Comparison of ENCODE assay signal across 25 cellular contexts in the genomic region with DNA sequence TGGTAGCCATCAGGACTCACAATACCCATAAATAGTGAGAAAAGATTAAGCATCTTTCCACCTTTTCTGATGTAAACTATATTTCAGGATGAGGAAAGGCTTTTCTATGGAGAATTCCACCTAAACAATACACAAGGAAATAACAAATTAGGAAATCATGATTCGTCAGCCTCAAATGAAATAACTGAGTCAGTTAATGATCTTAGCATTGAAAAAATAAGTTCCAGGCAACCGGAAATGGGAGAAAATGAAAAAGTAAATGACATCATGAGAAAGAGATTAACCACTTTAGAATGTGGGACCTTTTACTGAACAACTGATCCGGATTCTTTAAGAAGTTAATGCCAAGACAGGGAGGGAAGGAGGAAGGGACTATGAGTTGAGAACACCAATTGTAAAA.
DNase-seq lines count a peak whose midpoint lies in the region; ATAC-seq, FAIRE-seq and TF ChIP-seq lines count a peak whose summit lies in the region.
"Had no signal": no experiment of that assay in that cellular context is flagged by ENCODE, and none has a peak within 500 bp of the region (broad histone marks: within the 10 kb centered on the region; RNA-seq: fewer than 3 reads in every experiment).

No MANE protein-coding gene starts in this region.

- TF ChIP-seq POLR2A in endothelial cell of umbilical vein (IDR thresholded peaks at IDR 0.05; ENCODE audit: low read depth, low read length): no peak

- H3K4ac ChIP-seq in trophoblast cell (ENCODE audit: low read depth, low read length): no peak overlapping the region

- H3K27me3 ChIP-seq in endothelial cell of umbilical vein (ENCODE audit: control insufficient read depth in 2 of 2, insufficient read depth in 2 of 2, low read length in 2 of 2) (no peaks in the 10 kb centered on the region), PC-3 (ENCODE audit: low read length) (no peaks in the 10 kb centered on the region), trophoblast cell (ENCODE audit: insufficient read depth, low read length) (no peaks in the 10 kb centered on the region)
- H3K27me3 ChIP-seq: esophagus muscularis mucosa, left lung had no signal

- no peak overlapping the region for H3K14ac ChIP-seq in trophoblast cell (ENCODE audit: low read length)

- H4K20me1 ChIP-seq in endothelial cell of umbilical vein (replicated peaks; ENCODE audit: control insufficient read depth, extremely low read depth, insufficient read depth, low read length) (no peaks in the 10 kb centered on the region), PC-3 (ENCODE audit: low read length) (no peaks in the 10 kb centered on the region)

- TF ChIP-seq CTCF in AG10803 (conservative IDR thresholded peaks at IDR 0.05; ENCODE audit: low read length) (no peak), endothelial cell of umbilical vein (IDR thresholded peaks at IDR 0.05; ENCODE audit: extremely low read depth in 1 of 2, insufficient read depth in 1 of 2, low read depth in 1 of 2, low read length in 2 of 2) (no peak), GM13976 (IDR thresholded peaks at IDR 0.05; ENCODE audit: borderline replicate concordance, control extremely low read depth, extremely low read depth, insufficient read depth, missing control alignments) (no peak), PC-3 (conservative IDR thresholded peaks at IDR 0.05; ENCODE audit: low read depth, low read length) (no peak)

- H3K4me3 ChIP-seq in AG10803 (ENCODE audit: low read length) (no peak overlapping the region), endothelial cell of umbilical vein (replicated peaks in 1 of 3; ENCODE audit: insufficient read depth in 1 of 3, low read depth in 1 of 3, low read length in 3 of 3) (no peak overlapping the region), PC-3 (ENCODE audit: low read length) (no peak overlapping the region), trophoblast cell (ENCODE audit: low read depth, low read length) (no peak overlapping the region)
- H3K4me3 ChIP-seq: esophagus muscularis mucosa, left lung, psoas muscle, skin epidermis had no signal

- CTCF ChIA-PET in endothelial cell of umbilical vein (lab: Charles Lee): no interaction called here
- CTCF ChIA-PET in PC-3 (lab: Charles Lee): no interaction called here

- peaks cover 4% of the 10 kb centered on the region for H3K4me1 ChIP-seq in endothelial cell of umbilical vein (ENCODE audit: control insufficient read depth, extremely low read depth, insufficient read depth, low read length)
- H3K4me1 ChIP-seq in PC-3 (ENCODE audit: insufficient read depth, low read length): no peaks in the 10 kb centered on the region
- H3K4me1 ChIP-seq in trophoblast cell (ENCODE audit: control insufficient read depth in 1 of 2, insufficient read depth in 2 of 2, low read length in 2 of 2): no peaks in the 10 kb centered on the region
- H3K4me1 ChIP-seq: esophagus muscularis mucosa, left lung, psoas muscle had no signal

- dilution Hi-C loops in endothelial cell of umbilical vein (cut with MboI; ENCODE audit: extremely low pct_ligation_motif_present, low sequenced_read_pairs): no loop called here

- no peak overlapping the region for H4K8ac ChIP-seq in trophoblast cell (ENCODE audit: low read depth, low read length)

- in situ Hi-C loops in GM13976 (cut with MboI; ENCODE audit: low sequenced_read_pairs, unreplicated experiment): no loop called here

- H3K79me1 ChIP-seq in trophoblast cell (ENCODE audit: low read length): no peaks in the 10 kb centered on the region

- peak; percentile 79 for FAIRE-seq in endothelial cell of umbilical vein (lab: Jason Lieb, UNC)

- H4K12ac ChIP-seq in trophoblast cell (ENCODE audit: low read depth, low read length): no peak overlapping the region

- BruUV-seq in endothelial cell of umbilical vein (replicated peaks; lab: Mats Ljungman, UMichigan) (no TSS peak), PC-3 (replicated peaks; lab: Mats Ljungman, UMichigan) (no TSS peak)

- intact Hi-C loops in endothelial cell of umbilical vein (cut with micrococcal nuclease): loop anchor here (2.0 kb wide), 1 partner anchor 55 kb away; no protein-coding TSS in a partner anchor
- intact Hi-C loops in PC-3 (cut with micrococcal nuclease): no loop called here

- ATAC-seq in PC-3: no peak
- ATAC-seq: left lung, psoas muscle had no signal

- H3K4me2 ChIP-seq in endothelial cell of umbilical vein (ENCODE audit: insufficient read depth, low read length) (peak overlapping the region; percentile 8), PC-3 (ENCODE audit: low read length) (no peak overlapping the region), trophoblast cell (ENCODE audit: low read length) (no peak overlapping the region)

- WGBS in trophoblast cell (ENCODE audit: extremely low coverage, insufficient coverage, insufficient read length): no CpG with 5 or more reads among the region's 3 CpGs

- H3K9ac ChIP-seq in endothelial cell of umbilical vein (replicated peaks; ENCODE audit: extremely low read depth, insufficient read depth, low read length) (no peak overlapping the region), PC-3 (ENCODE audit: low read length) (no peak overlapping the region), trophoblast cell (ENCODE audit: low read length) (no peak overlapping the region)

- no peak overlapping the region for H3K23ac ChIP-seq in trophoblast cell (ENCODE audit: low read length)

- H3K27ac ChIP-seq in endothelial cell of umbilical vein (ENCODE audit: insufficient read depth, low read depth, low read length): no peak overlapping the region
- no peak overlapping the region for H3K27ac ChIP-seq in PC-3 (ENCODE audit: low read length)
- H3K27ac ChIP-seq in trophoblast cell (ENCODE audit: low read depth, low read length): no peak overlapping the region
- H3K27ac ChIP-seq: esophagus muscularis mucosa, left lung, psoas muscle, skin epidermis had no signal

- H3K9me2 ChIP-seq in PC-3 (replicated peaks; ENCODE audit: low read length): no peaks in the 10 kb centered on the region

- H2BK5ac ChIP-seq in trophoblast cell (ENCODE audit: low read depth, low read length, poor library complexity): no peak overlapping the region

- H2AFZ ChIP-seq in endothelial cell of umbilical vein (ENCODE audit: low read depth, low read length) (peak overlapping the region; percentile 3), PC-3 (ENCODE audit: low read length) (no peak overlapping the region), trophoblast cell (ENCODE audit: insufficient read depth, low read length, poor library complexity) (no peak overlapping the region)

- H3K36me3 ChIP-seq in endothelial cell of umbilical vein (ENCODE audit: control insufficient read depth in 2 of 2, extremely low read depth in 1 of 2, insufficient read depth in 2 of 2, low read length in 2 of 2): no peaks in the 10 kb centered on the region
- no peaks in the 10 kb centered on the region for H3K36me3 ChIP-seq in PC-3 (ENCODE audit: low read depth, low read length)
- no peaks in the 10 kb centered on the region for H3K36me3 ChIP-seq in trophoblast cell (ENCODE audit: control insufficient read depth in 1 of 2, insufficient read depth in 2 of 2, low read length in 2 of 2)
- H3K36me3 ChIP-seq: esophagus muscularis mucosa, left lung had no signal

- H3K9me1 ChIP-seq in endothelial cell of umbilical vein (replicated peaks; ENCODE audit: control insufficient read depth, extremely low read depth, insufficient read depth, low read length): no peaks in the 10 kb centered on the region

- no peak overlapping the region for H3K18ac ChIP-seq in trophoblast cell (ENCODE audit: low read length)

- no peak overlapping the region for H2AK5ac ChIP-seq in trophoblast cell (ENCODE audit: low read length)

- DNase-seq in AG10803 (ENCODE audit: low read depth): peak; percentile 55
- DNase-seq in M059J (ENCODE audit: low read depth): peak; percentile 43
- peak; percentile 64 for DNase-seq in endothelial cell of umbilical vein (ENCODE audit: low read depth, low spot score)
- peak; percentile 18 for DNase-seq in glomerular visceral epithelial cell (ENCODE audit: extremely low spot score)
- no peak for DNase-seq in GM13976 (ENCODE audit: low spot score)
- no peak for DNase-seq in mesenteric fat pad (ENCODE audit: low spot score)
- DNase-seq in PC-3: no peak
- DNase-seq in trophoblast cell: no peak
- DNase-seq: activated CD4-positive, alpha-beta T cell treated with anti-CD3 and anti-CD28 coated beads for 4 hours; activated gamma-delta T cell treated with Interleukin-2 at 50 U/mL for 16 hours; activated T-cell treated with anti-CD3 and anti-CD28 coated beads, Interleukin-2, amount 50 U/mL, for 1 hour; AML-193; CD4-positive, alpha-beta T cell; DMS 273 treated with DMSO at 0.1 percent for 48 hours; effector CD4-positive, alpha-beta T cell; H7; Karpas-422; left lung; naive B cell; NCI-H146; NCI-H446 treated with DMSO at 0.1 percent for 48 hours; NCI-H82; psoas muscle had no signal

- H3F3A ChIP-seq in PC-3 (ENCODE audit: low read length, unreplicated experiment): no peaks in the 10 kb centered on the region

- no peak overlapping the region for H2BK120ac ChIP-seq in trophoblast cell (ENCODE audit: insufficient read depth, low read length, poor library complexity)

- no peaks in the 10 kb centered on the region for H3K9me3 ChIP-seq in endothelial cell of umbilical vein (replicated peaks; ENCODE audit: control insufficient read depth, insufficient read depth, low read length)
- no peaks in the 10 kb centered on the region for H3K9me3 ChIP-seq in PC-3 (ENCODE audit: low read length)
- H3K9me3 ChIP-seq in trophoblast cell (ENCODE audit: insufficient read depth, low read depth, low read length): no peaks in the 10 kb centered on the region
- H3K9me3 ChIP-seq: esophagus muscularis mucosa, left lung, psoas muscle had no signal

- H3K79me2 ChIP-seq in endothelial cell of umbilical vein (ENCODE audit: control insufficient read depth, insufficient read depth, low read length) (no peaks in the 10 kb centered on the region), PC-3 (ENCODE audit: low read length) (no peaks in the 10 kb centered on the region), trophoblast cell (ENCODE audit: control insufficient read depth, insufficient read depth, low read length, poor library complexity) (no peaks in the 10 kb centered on the region)

- no peak overlapping the region for H4K91ac ChIP-seq in trophoblast cell (ENCODE audit: low read depth, low read length)

- no peak overlapping the region for H2BK12ac ChIP-seq in trophoblast cell (ENCODE audit: low read length)

- POLR2A ChIA-PET in endothelial cell of umbilical vein (lab: Charles Lee) (no interaction called here), PC-3 (lab: Charles Lee; ENCODE audit: unreplicated experiment) (no interaction called here)

TF ChIP-seq in endothelial cell of umbilical vein, 7 proteins besides CTCF, POLR2A, EP300 and RAD21 (continues in another document):
- TF ChIP-seq POLR2AphosphoS5 (IDR thresholded peaks at IDR 0.05; ENCODE audit: insufficient read depth, low read depth, low read length): no peak
- TF ChIP-seq, protein P1, sequence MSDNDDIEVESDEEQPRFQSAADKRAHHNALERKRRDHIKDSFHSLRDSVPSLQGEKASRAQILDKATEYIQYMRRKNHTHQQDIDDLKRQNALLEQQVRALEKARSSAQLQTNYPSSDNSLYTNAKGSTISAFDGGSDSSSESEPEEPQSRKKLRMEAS (IDR thresholded peaks at IDR 0.05; ENCODE audit: insufficient read depth, insufficient read length): no peak
- peak; percentile 69 for TF ChIP-seq JUN (IDR thresholded peaks at IDR 0.05; ENCODE audit: borderline replicate concordance, insufficient read depth, insufficient read length, low read depth)
- peak; percentile 45 for TF ChIP-seq FOS (IDR thresholded peaks at IDR 0.05; ENCODE audit: borderline replicate concordance, insufficient read depth, low read length)

Comparison
In these comparisons a context has a peak if more than half of its experiments do, and no peak if none do; other contexts are left out.
1. DNase-seq: peak in AG10803 (single experiment), M059J (single experiment), endothelial cell of umbilical vein (single experiment) and glomerular visceral epithelial cell (single experiment); none in GM13976 (single experiment), mesenteric fat pad (single experiment), PC-3 (single experiment) and trophoblast cell (0 of 2).